9 cellular contexts compared by ENCODE assay signal in genomic region chr1:44801491-44802305, GRCh38. TPM values are rescaled to one million over a fixed set of nuclear protein-coding genes. Genes with fewer than 3 reads are reported as not detected.
A peak's percentile ranks its signal among the peaks of the same experiment; 100 is the strongest.
DNase-seq lines count a peak whose midpoint lies in the region; ATAC-seq, FAIRE-seq and TF ChIP-seq lines count a peak whose summit lies in the region.
"Had no signal": no experiment of that assay in that cellular context is flagged by ENCODE, and none has a peak within 500 bp of the region (broad histone marks: within the 10 kb centered on the region; RNA-seq: fewer than 3 reads in every experiment).

No MANE protein-coding gene starts in this region.

- DNase-seq in Caco-2, result no peak
- no peak for DNase-seq in T-helper 17 cell
- no peak for DNase-seq in endothelial cell (ENCODE audit: low spot score)
- DNase-seq in pancreas, result peak in 4 of 6 donors; percentile 35 to 75 (median 44)
- no peak for DNase-seq in NCI-H2029 (lab: John Stamatoyannopoulos, UW)
- DNase-seq in inferior parietal cortex (ENCODE audit: extremely low spot score), result no peak

- FAIRE-seq in pancreas (lab: Jason Lieb, UNC), result no peak
- FAIRE-seq: endometrium had no signal

- H3K36me3 ChIP-seq in Caco-2 (ENCODE audit: control insufficient read depth, insufficient read depth, low read length) (no peaks in the 10 kb centered on the region), pancreas (peaks cover 0 to 32% (median 10%) of the 10 kb centered on the region in 3 donors)

- no TSS peak for BruUV-seq in Caco-2 (replicated peaks; lab: Mats Ljungman, UMichigan)

- no peaks in the 10 kb centered on the region for H3K27me3 Mint-ChIP-seq in Caco-2 (ENCODE audit: insufficient read depth, unreplicated experiment)
- no peaks in the 10 kb centered on the region for H3K27me3 Mint-ChIP-seq in T-helper 17 cell
- peaks cover 12% of the 10 kb centered on the region for H3K27me3 Mint-ChIP-seq in endothelial cell (ENCODE audit: unreplicated experiment)

- H3K27me3 ChIP-seq in Caco-2 (replicated peaks; ENCODE audit: control insufficient read depth, insufficient read depth, low read length), result no peaks in the 10 kb centered on the region
- H3K27me3 ChIP-seq in pancreas, result no peaks in the 10 kb centered on the region

- TF ChIP-seq CTCF in Caco-2 (IDR thresholded peaks at IDR 0.05; ENCODE audit: insufficient read depth in 1 of 2, low read depth in 1 of 2, low read length in 1 of 2, severe bottlenecking in 1 of 2, unreplicated experiment in 1 of 2) (no peak), endothelial cell (IDR thresholded peaks at IDR 0.05; ENCODE audit: unreplicated experiment) (no peak), pancreas (IDR thresholded peaks at IDR 0.05) (no peak)

- no peak for ATAC-seq in T-helper 17 cell
- no peak for ATAC-seq in pancreas
- ATAC-seq in HG03565 (IDR thresholded peaks at IDR 0.05; ENCODE audit: unreplicated experiment), result no peak
- no peak for ATAC-seq in HG02571 (IDR thresholded peaks at IDR 0.05; ENCODE audit: unreplicated experiment)

- POLR2A ChIA-PET in Caco-2 (lab: Charles Lee), result interaction anchor here (2.7 kb wide), 1 partner anchor 18 kb away, joined by 43 read pairs; no protein-coding TSS in a partner anchor

- peak overlapping the region; percentile 24 for H3K4me3 Mint-ChIP-seq in Caco-2 (ENCODE audit: unreplicated experiment)
- peak overlapping the region; percentile 99 for H3K4me3 Mint-ChIP-seq in T-helper 17 cell
- peak overlapping the region; percentile 65 for H3K4me3 Mint-ChIP-seq in endothelial cell (ENCODE audit: unreplicated experiment)

- CTCF ChIA-PET in Caco-2 (lab: Charles Lee), result no interaction called here

- H3K9me3 Mint-ChIP-seq in Caco-2 (ENCODE audit: unreplicated experiment), result no peaks in the 10 kb centered on the region
- H3K9me3 Mint-ChIP-seq in endothelial cell (ENCODE audit: unreplicated experiment), result no peaks in the 10 kb centered on the region

- peak overlapping the region; percentile 2 for H3K27ac Mint-ChIP-seq in Caco-2 (ENCODE audit: unreplicated experiment)
- peak overlapping the region; percentile 100 for H3K27ac Mint-ChIP-seq in T-helper 17 cell
- peak overlapping the region; percentile 45 for H3K27ac Mint-ChIP-seq in endothelial cell (ENCODE audit: unreplicated experiment)

- H3K4me1 Mint-ChIP-seq in Caco-2 (ENCODE audit: low read depth, unreplicated experiment) (peaks cover 8% of the 10 kb centered on the region), T-helper 17 cell (peaks cover 45% of the 10 kb centered on the region), endothelial cell (ENCODE audit: unreplicated experiment) (peaks cover 24% of the 10 kb centered on the region)

- peaks cover 9% of the 10 kb centered on the region for H3K4me1 ChIP-seq in Caco-2
- H3K4me1 ChIP-seq in pancreas, result peaks cover 6 to 24% (median 9%) of the 10 kb centered on the region in 3 donors

- no peak overlapping the region for H3K27ac ChIP-seq in pancreas

- intact Hi-C loops in Caco-2 (cut with micrococcal nuclease; ENCODE audit: unreplicated experiment), result no loop called here
- intact Hi-C loops in pancreas (cut with DNase I), result no loop called here

- 79 to 84% methylated on average over 13 of the region's 13 CpGs for WGBS in pancreas, 2 donors

- H3K36me3 Mint-ChIP-seq in Caco-2 (ENCODE audit: insufficient read depth, unreplicated experiment) (peaks cover 16% of the 10 kb centered on the region), T-helper 17 cell (ENCODE audit: low read depth) (peaks cover 15% of the 10 kb centered on the region), endothelial cell (ENCODE audit: low read depth, unreplicated experiment) (peaks cover 15% of the 10 kb centered on the region)

- H3K4me3 ChIP-seq in Caco-2 (ENCODE audit: low read depth, low read length) (no peak overlapping the region), pancreas (peak overlapping the region in 2 of 4 donors; percentile 79 to 93)

- H3K9me3 ChIP-seq in Caco-2, result no peaks in the 10 kb centered on the region
- H3K9me3 ChIP-seq in T-helper 17 cell (ENCODE audit: control insufficient read depth, low read length, poor library complexity, severe bottlenecking), result peaks cover 3% of the 10 kb centered on the region
- no peaks in the 10 kb centered on the region for H3K9me3 ChIP-seq in pancreas

RNA-seq across cellular contexts. Expression of gene PLK3, which starts 1.5 kb away (rescaled TPM):
- total RNA-seq in Caco-2 (2022), result 3.2 and 5.2 TPM in 2 replicates
- 100 to 1,000 TPM; 389 to 523 TPM for total RNA-seq in T-helper 17 cell
- total RNA-seq in endothelial cell (ENCODE audit: unreplicated experiment), result 17.2 TPM
- 10 to 100 TPM in 3 of 6 donors, 1 to 10 TPM in 3; 6.1 to 15.9 (median 9.7) TPM for total RNA-seq in pancreas
- 10 to 100 TPM; 21.6 to 35.3 TPM for polyA plus RNA-seq in pancreas

RNA-seq across cellular contexts. Expression of gene DYNLT4, which starts 5.5 kb away (rescaled TPM):
- total RNA-seq in Caco-2 (2022) (not detected in 2 replicates), T-helper 17 cell (1 to 10 TPM; 5.5 to 6.2 TPM), endothelial cell (ENCODE audit: unreplicated experiment) (1.4 TPM), pancreas (1 to 10 TPM in 1 of 6 donors, under 1 TPM in 5; 0.28 to 1.8 (median 0.38) TPM)
- polyA plus RNA-seq in pancreas, result 1 to 10 TPM in 1 of 2 donors, under 1 TPM in 1; 0.33 to 1.8 TPM

RNA-seq across cellular contexts. Expression of gene BTBD19, which starts 6.6 kb away (rescaled TPM):
- total RNA-seq in Caco-2 (2022) (0.53 and 1.6 TPM in 2 replicates), T-helper 17 cell (10 to 100 TPM; 43.1 to 56.6 TPM), endothelial cell (ENCODE audit: unreplicated experiment) (10.4 TPM), pancreas (1 to 10 TPM in 5 of 6 donors, under 1 TPM in 1; 0.91 to 4.3 (median 2.3) TPM)
- polyA plus RNA-seq in pancreas, result 1 to 10 TPM; 4.7 to 5.7 TPM

RNA-seq across cellular contexts. Expression of gene BEST4, which starts 13.7 kb away (rescaled TPM):
- total RNA-seq in Caco-2 (2022) (not detected in 2 replicates), T-helper 17 cell (1 to 10 TPM; 1.1 to 1.4 TPM), endothelial cell (ENCODE audit: unreplicated experiment) (0.18 TPM), pancreas (under 1 TPM; 0.12 to 0.41 (median 0.32) TPM)
- under 1 TPM; 0.56 to 0.68 TPM for polyA plus RNA-seq in pancreas

RNA-seq across cellular contexts. Expression of gene RPS8, which starts 26.4 kb away (rescaled TPM):
- 1,451 and 1,467 TPM in 2 replicates for total RNA-seq in Caco-2 (2022)
- total RNA-seq in T-helper 17 cell, result 1,000 to 10,000 TPM; 2,841 to 3,014 TPM
- 1,789 TPM for total RNA-seq in endothelial cell (ENCODE audit: unreplicated experiment)
- 1,000 to 10,000 TPM in 4 of 6 donors, 100 to 1,000 TPM in 2; 843 to 1,579 (median 1,280) TPM for total RNA-seq in pancreas
- 1,000 to 10,000 TPM; 1,365 to 1,938 TPM for polyA plus RNA-seq in pancreas

Comparison
In these comparisons a context has a peak if more than half of its experiments do, and no peak if none do; other contexts are left out.
1. DNase-seq: peak in pancreas (4 of 6); none in Caco-2 (0 of 2), T-helper 17 cell (0 of 3), endothelial cell (single experiment), NCI-H2029 (single experiment) and inferior parietal cortex (single experiment).
2. H3K27ac Mint-ChIP-seq: peak in every context shown above with its lines; median percentile 100 in T-helper 17 cell; 45 in endothelial cell; 2 in Caco-2.
3. H3K4me3 Mint-ChIP-seq: peak in every context shown above with its lines; median percentile 99 in T-helper 17 cell; 65 in endothelial cell; 24 in Caco-2.
4. RNA of gene PLK3, which starts 1.5 kb away (total RNA-seq): 389 to 523 TPM in T-helper 17 cell; 17.2 TPM in endothelial cell (single experiment), 6.1 to 15.9 TPM in pancreas and 3.2 to 5.2 TPM in Caco-2; every median in the first group is over 10 times any median in the second.